Comparison of ENCODE assay signal across 21 cellular contexts in the genomic region with DNA sequence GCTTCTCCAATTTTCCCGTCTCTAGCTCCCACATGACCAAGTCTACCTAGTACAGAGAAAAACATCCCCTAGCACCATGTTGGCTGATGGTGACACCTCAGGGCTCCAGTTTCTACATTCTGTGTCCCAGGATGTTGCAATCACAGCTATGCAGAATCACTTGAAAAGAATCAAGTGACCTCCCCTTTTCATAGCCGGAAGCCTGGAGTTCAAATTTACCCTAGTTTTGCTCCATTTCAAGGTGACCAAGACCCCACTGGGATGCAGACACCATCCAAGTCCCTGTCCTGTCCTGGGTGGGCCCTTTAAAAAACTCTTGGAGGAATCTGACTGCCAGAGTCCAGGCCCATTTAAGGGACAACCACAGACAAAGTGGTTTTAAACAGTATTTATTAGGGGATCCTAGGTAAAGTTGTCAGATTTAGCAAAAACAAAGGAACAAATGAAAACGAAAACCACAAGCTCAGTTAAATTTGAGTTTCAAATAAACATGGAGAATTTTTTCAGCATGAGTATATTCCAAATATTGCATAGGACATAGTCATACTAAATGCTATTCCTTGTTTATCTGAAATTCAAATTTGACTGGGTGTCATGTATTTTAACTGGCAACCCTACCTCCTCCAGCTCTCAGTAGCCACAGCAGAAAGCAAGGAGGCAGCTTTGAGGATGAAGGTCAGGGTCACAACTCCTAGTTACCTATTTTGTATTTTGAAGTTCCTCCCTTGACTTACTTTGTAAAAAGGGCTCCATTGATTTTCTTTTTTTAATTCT. TPM values are rescaled to one million over a fixed set of nuclear protein-coding genes. Genes with fewer than 3 reads are reported as not detected.
DNase-seq lines count a peak whose midpoint lies in the region; FAIRE-seq and TF ChIP-seq lines count a peak whose summit lies in the region.
"Had no signal": no experiment of that assay in that cellular context is flagged by ENCODE, and none has a peak within 500 bp of the region (broad histone marks: within the 10 kb centered on the region; RNA-seq: fewer than 3 reads in every experiment).

No MANE protein-coding gene starts in this region.

- intact Hi-C loops in endothelial cell of umbilical vein (cut with micrococcal nuclease) = no loop called here
- intact Hi-C loops in CD14-positive monocyte (cut with micrococcal nuclease) = no loop called here
- intact Hi-C loops in adrenal gland (cut with DNase I) = no loop called here

- no peaks in the 10 kb centered on the region for H3K27me3 Mint-ChIP-seq in CD8-positive, alpha-beta memory T cell
- H3K27me3 Mint-ChIP-seq in CD14-positive monocyte (ENCODE audit: low read depth in 3 of 3) = no peaks in the 10 kb centered on the region
- H3K27me3 Mint-ChIP-seq: activated T-helper 17 cell treated with anti-CD3 and anti-CD28 coated beads, Interleukin-2, amount 50 U/mL, for 72 hours had no signal

- CTCF ChIA-PET in CD8-positive, alpha-beta memory T cell (lab: Charles Lee) = interaction anchor here (0.6 kb wide), 1 partner anchor 25 kb away, joined by 3 read pairs; no protein-coding TSS in a partner anchor
- CTCF ChIA-PET in endothelial cell of umbilical vein (lab: Charles Lee) = interaction anchor here (0.8 to 2.2 kb wide), 7 partner anchors 8 to 47 kb away, joined by 3 to 6 read pairs (median 4); no protein-coding TSS in a partner anchor

- H3K9me1 ChIP-seq in endothelial cell of umbilical vein (replicated peaks; ENCODE audit: control insufficient read depth, extremely low read depth, insufficient read depth, low read length) = no peaks in the 10 kb centered on the region

- H3K4me3 Mint-ChIP-seq in CD8-positive, alpha-beta memory T cell = no peak overlapping the region
- no peak overlapping the region for H3K4me3 Mint-ChIP-seq in CD14-positive monocyte
- H3K4me3 Mint-ChIP-seq: activated T-helper 17 cell treated with anti-CD3 and anti-CD28 coated beads, Interleukin-2, amount 50 U/mL, for 72 hours; WTC11 had no signal

- peaks cover 47 to 66% (median 59%) of the 10 kb centered on the region in 3 donors for H3K4me1 Mint-ChIP-seq in CD8-positive, alpha-beta memory T cell
- peaks cover 26% of the 10 kb centered on the region for H3K4me1 Mint-ChIP-seq in CD14-positive monocyte

- no TSS peak for BruUV-seq in endothelial cell of umbilical vein (replicated peaks; lab: Mats Ljungman, UMichigan)

- POLR2A ChIA-PET in CD8-positive, alpha-beta memory T cell (lab: Charles Lee) = no interaction called here
- POLR2A ChIA-PET in endothelial cell of umbilical vein (lab: Charles Lee) = no interaction called here

- dilution Hi-C loops in endothelial cell of umbilical vein (cut with MboI; ENCODE audit: extremely low pct_ligation_motif_present, low sequenced_read_pairs) = no loop called here

- no peak overlapping the region for H3K9ac ChIP-seq in endothelial cell of umbilical vein (replicated peaks; ENCODE audit: extremely low read depth, insufficient read depth, low read length)

- H3K27ac Mint-ChIP-seq in CD8-positive, alpha-beta memory T cell = peak overlapping the region in 6 of 8 donors; percentile 18 to 81 (median 57)
- H3K27ac Mint-ChIP-seq in CD14-positive monocyte = no peak overlapping the region
- H3K27ac Mint-ChIP-seq: WTC11 had no signal

- no peaks in the 10 kb centered on the region for H3K27me3 ChIP-seq in CD8-positive, alpha-beta memory T cell (ENCODE audit: insufficient read depth, low read length, poor library complexity, severe bottlenecking)
- no peaks in the 10 kb centered on the region for H3K27me3 ChIP-seq in MG63
- H3K27me3 ChIP-seq in endothelial cell of umbilical vein (ENCODE audit: control insufficient read depth in 2 of 2, insufficient read depth in 2 of 2, low read length in 2 of 2) = no peaks in the 10 kb centered on the region
- H3K27me3 ChIP-seq in osteoblast (ENCODE audit: insufficient read depth, low read length) = no peaks in the 10 kb centered on the region
- H3K27me3 ChIP-seq in adrenal gland = no peaks in the 10 kb centered on the region
- H3K27me3 ChIP-seq: pancreas, upper lobe of right lung had no signal

- DNase-seq in CD8-positive, alpha-beta memory T cell = no peak
- DNase-seq in MG63 (peak; percentile 52), endothelial cell of umbilical vein (ENCODE audit: low read depth, low spot score) (no peak), osteoblast (ENCODE audit: insufficient read length, low spot score, missing footprints) (peak; percentile 58), D721Med (ENCODE audit: insufficient read length, low spot score) (no peak), CD14-positive monocyte (ENCODE audit: low spot score) (no peak), adrenal gland (no peak), NOMO-1 treated with dmso at 0.1 percent for 144 hours (lab: John Stamatoyannopoulos, UW; ENCODE audit: unreplicated experiment) (no peak)
- DNase-seq: activated CD8-positive, alpha-beta memory T cell treated with anti-CD3 and anti-CD28 coated beads for 24 hours; DND-41; effector CD4-positive, alpha-beta T cell; Karpas-422; NCI-H1694; NCI-H524 treated with DMSO at 0.1 percent for 48 hours; pancreas; stimulated activated naive CD4-positive, alpha-beta T cell; upper lobe of right lung had no signal

- no peak overlapping the region for H3K4me3 ChIP-seq in CD8-positive, alpha-beta memory T cell (ENCODE audit: low read length)
- H3K4me3 ChIP-seq in MG63 (no peak overlapping the region), endothelial cell of umbilical vein (replicated peaks in 1 of 3; ENCODE audit: insufficient read depth in 1 of 3, low read depth in 1 of 3, low read length in 3 of 3) (no peak overlapping the region), osteoblast (ENCODE audit: insufficient read depth, low read length) (peak overlapping the region; percentile 24), adrenal gland (no peak overlapping the region)
- H3K4me3 ChIP-seq: pancreas, smooth muscle cell, upper lobe of right lung had no signal

- H3K36me3 Mint-ChIP-seq in CD8-positive, alpha-beta memory T cell = peaks cover 28 to 67% (median 28%) of the 10 kb centered on the region in 3 donors
- peaks cover 46 to 61% of the 10 kb centered on the region in 2 donors for H3K36me3 Mint-ChIP-seq in CD14-positive monocyte

- no peaks in the 10 kb centered on the region for H3K4me1 ChIP-seq in CD8-positive, alpha-beta memory T cell (ENCODE audit: insufficient read depth, low read length)
- H3K4me1 ChIP-seq in endothelial cell of umbilical vein (ENCODE audit: control insufficient read depth, extremely low read depth, insufficient read depth, low read length) = peaks cover 34% of the 10 kb centered on the region
- H3K4me1 ChIP-seq in osteoblast (ENCODE audit: insufficient read depth, low read length) = peaks cover 39% of the 10 kb centered on the region
- no peaks in the 10 kb centered on the region for H3K4me1 ChIP-seq in adrenal gland (replicated peaks in 1 of 2)
- H3K4me1 ChIP-seq: pancreas, upper lobe of right lung had no signal

- H3K9me3 ChIP-seq in CD8-positive, alpha-beta memory T cell (ENCODE audit: low read length) = no peaks in the 10 kb centered on the region
- H3K9me3 ChIP-seq in MG63 (peaks cover 9% of the 10 kb centered on the region), endothelial cell of umbilical vein (replicated peaks; ENCODE audit: control insufficient read depth, insufficient read depth, low read length) (no peaks in the 10 kb centered on the region), osteoblast (ENCODE audit: low read depth, low read length) (no peaks in the 10 kb centered on the region), adrenal gland (replicated peaks in 1 of 3) (no peaks in the 10 kb centered on the region)
- H3K9me3 ChIP-seq: pancreas had no signal

- H3K27ac ChIP-seq in CD8-positive, alpha-beta memory T cell (ENCODE audit: low read depth, low read length) = no peak overlapping the region
- H3K27ac ChIP-seq in endothelial cell of umbilical vein (ENCODE audit: insufficient read depth, low read depth, low read length) (peak overlapping the region; percentile 19), osteoblast (ENCODE audit: low read depth, low read length) (peak overlapping the region; percentile 90), adrenal gland (no peak overlapping the region)
- H3K27ac ChIP-seq: pancreas, upper lobe of right lung had no signal

- H3K36me3 ChIP-seq in CD8-positive, alpha-beta memory T cell (ENCODE audit: insufficient read depth, low read length) = peaks cover 10% of the 10 kb centered on the region
- H3K36me3 ChIP-seq in MG63 (peaks cover 13% of the 10 kb centered on the region; the same call in 1 of the 2 replicates), endothelial cell of umbilical vein (ENCODE audit: control insufficient read depth in 2 of 2, extremely low read depth in 1 of 2, insufficient read depth in 2 of 2, low read length in 2 of 2) (no peaks in the 10 kb centered on the region), osteoblast (ENCODE audit: insufficient read depth, low read length) (no peaks in the 10 kb centered on the region), adrenal gland (replicated peaks in 1 of 2) (no peaks in the 10 kb centered on the region)
- H3K36me3 ChIP-seq: pancreas, upper lobe of right lung had no signal

- H2AFZ ChIP-seq in endothelial cell of umbilical vein (ENCODE audit: low read depth, low read length) = no peak overlapping the region
- H2AFZ ChIP-seq in osteoblast (ENCODE audit: low read length) = peak overlapping the region; percentile 36

- TF ChIP-seq CTCF in endothelial cell of umbilical vein (IDR thresholded peaks at IDR 0.05; ENCODE audit: extremely low read depth in 1 of 2, insufficient read depth in 1 of 2, low read depth in 1 of 2, low read length in 2 of 2) (no peak), osteoblast (IDR thresholded peaks at IDR 0.05; ENCODE audit: extremely low read depth, low read depth, low read length) (no peak), D721Med (IDR thresholded peaks at IDR 0.05; ENCODE audit: insufficient read depth, missing control alignments) (no peak), CD14-positive monocyte (IDR thresholded peaks at IDR 0.05) (no peak), adrenal gland (IDR thresholded peaks at IDR 0.05) (no peak)

- FAIRE-seq in endothelial cell of umbilical vein (lab: Jason Lieb, UNC) (no peak), D721Med (lab: Jason Lieb, UNC) (no peak)
- FAIRE-seq: pancreas, RCC 7860 had no signal

- TF ChIP-seq POLR2A in endothelial cell of umbilical vein (IDR thresholded peaks at IDR 0.05; ENCODE audit: low read depth, low read length) = no peak
- no peak for TF ChIP-seq POLR2A in adrenal gland (IDR thresholded peaks at IDR 0.05)

- H3K9me3 Mint-ChIP-seq in CD8-positive, alpha-beta memory T cell = peaks cover 2 to 8% (median 4%) of the 10 kb centered on the region in 5 donors
- H3K9me3 Mint-ChIP-seq in CD14-positive monocyte = peaks cover 2 to 12% (median 12%) of the 10 kb centered on the region in 7 donors
- H3K9me3 Mint-ChIP-seq: activated T-helper 17 cell treated with anti-CD3 and anti-CD28 coated beads, Interleukin-2, amount 50 U/mL, for 72 hours had no signal

- 89 to 97% (median 93%) methylated on average over 3 of the region's 3 CpGs for WGBS in adrenal gland, 4 donors

- H3K79me2 ChIP-seq in endothelial cell of umbilical vein (ENCODE audit: control insufficient read depth, insufficient read depth, low read length) = no peaks in the 10 kb centered on the region
- H3K79me2 ChIP-seq in osteoblast (ENCODE audit: insufficient read depth, low read length) = no peaks in the 10 kb centered on the region

- no peak overlapping the region for H3K4me2 ChIP-seq in endothelial cell of umbilical vein (ENCODE audit: insufficient read depth, low read length)
- peak overlapping the region; percentile 53 for H3K4me2 ChIP-seq in osteoblast (ENCODE audit: insufficient read depth, low read length)
- H3K4me2 ChIP-seq: smooth muscle cell had no signal

- H4K20me1 ChIP-seq in endothelial cell of umbilical vein (replicated peaks; ENCODE audit: control insufficient read depth, extremely low read depth, insufficient read depth, low read length) (no peaks in the 10 kb centered on the region), osteoblast (ENCODE audit: insufficient read depth, low read length) (no peaks in the 10 kb centered on the region)

RNA-seq across cellular contexts. Expression of a gene that starts 52.4 kb away (rescaled TPM):
- 10 to 100 TPM; 52.2 to 57.5 TPM for total RNA-seq in CD8-positive, alpha-beta memory T cell
- 3.9 TPM for polyA plus RNA-seq in CD8-positive, alpha-beta memory T cell
- total RNA-seq in MG63 (2014; rRNA removed; shearing (Covaris generic); ENCODE audit: low replicate concordance) = 0.33 TPM in 1 of 2 replicates, not detected in the other
- 0.53 and 0.80 TPM in 2 replicates for total RNA-seq in endothelial cell of umbilical vein
- polyA plus RNA-seq in endothelial cell of umbilical vein = 0.03 and 0.05 TPM in 2 replicates
- 0.03 and 0.06 TPM in 2 replicates for polyA plus RNA-seq in endothelial cell of umbilical vein (2011; cell fraction: cytosol; rRNA removed)
- polyA plus RNA-seq in endothelial cell of umbilical vein (2011; cell fraction: nucleus; rRNA removed) = 0.51 and 0.70 TPM in 2 replicates
- 0.04 and 0.07 TPM in 2 replicates for polyA plus RNA-seq in endothelial cell of umbilical vein (2012)
- 0.46 and 0.81 TPM in 2 replicates for polyA minus RNA-seq in endothelial cell of umbilical vein
- polyA minus RNA-seq in endothelial cell of umbilical vein (2011; cell fraction: cytosol; rRNA and poly(A)+ RNA removed) = not detected
- 1.3 and 2.0 TPM in 2 replicates for polyA minus RNA-seq in endothelial cell of umbilical vein (2011; cell fraction: nucleus; rRNA and poly(A)+ RNA removed)
- 1.8 TPM in 2 replicates for total RNA-seq in osteoblast
- polyA plus RNA-seq in CD14-positive monocyte = under 1 TPM; 0.02 to 0.03 TPM
- 10 to 100 TPM in 2 of 8 donors, 1 to 10 TPM in 4, under 1 TPM in 2; 0.18 to 11.4 (median 1.5) TPM for total RNA-seq in adrenal gland
- polyA plus RNA-seq in adrenal gland = 10 to 100 TPM in 1 of 3 donors, 1 to 10 TPM in 2; 4.6 to 23.9 (median 7.0) TPM

Comparison
In these comparisons a context has a peak if more than half of its experiments do, and no peak if none do; other contexts are left out.
1. DNase-seq: peak in MG63 (single experiment) and osteoblast (single experiment); none in CD8-positive, alpha-beta memory T cell (0 of 5), endothelial cell of umbilical vein (single experiment), D721Med (single experiment), CD14-positive monocyte (single experiment), adrenal gland (0 of 7) and NOMO-1 treated with dmso at 0.1 percent for 144 hours (single experiment).
2. H3K27ac ChIP-seq: peak in endothelial cell of umbilical vein (single experiment) and osteoblast (single experiment); none in CD8-positive, alpha-beta memory T cell (single experiment) and adrenal gland (0 of 5).
3. H3K27ac Mint-ChIP-seq: peak in CD8-positive, alpha-beta memory T cell (6 of 8); none in CD14-positive monocyte (0 of 7).
4. RNA of a gene that starts 52.4 kb away (total RNA-seq): 52.2 to 57.5 TPM in CD8-positive, alpha-beta memory T cell; 1.8 TPM in osteoblast, 0.18 to 11.4 TPM in adrenal gland, 0.53 to 0.80 TPM in endothelial cell of umbilical vein and 0.33 TPM in MG63; every median in the first group is over 4 times any median in the second.